1 cellular context compared by ENCODE assay signal in the genomic region with DNA sequence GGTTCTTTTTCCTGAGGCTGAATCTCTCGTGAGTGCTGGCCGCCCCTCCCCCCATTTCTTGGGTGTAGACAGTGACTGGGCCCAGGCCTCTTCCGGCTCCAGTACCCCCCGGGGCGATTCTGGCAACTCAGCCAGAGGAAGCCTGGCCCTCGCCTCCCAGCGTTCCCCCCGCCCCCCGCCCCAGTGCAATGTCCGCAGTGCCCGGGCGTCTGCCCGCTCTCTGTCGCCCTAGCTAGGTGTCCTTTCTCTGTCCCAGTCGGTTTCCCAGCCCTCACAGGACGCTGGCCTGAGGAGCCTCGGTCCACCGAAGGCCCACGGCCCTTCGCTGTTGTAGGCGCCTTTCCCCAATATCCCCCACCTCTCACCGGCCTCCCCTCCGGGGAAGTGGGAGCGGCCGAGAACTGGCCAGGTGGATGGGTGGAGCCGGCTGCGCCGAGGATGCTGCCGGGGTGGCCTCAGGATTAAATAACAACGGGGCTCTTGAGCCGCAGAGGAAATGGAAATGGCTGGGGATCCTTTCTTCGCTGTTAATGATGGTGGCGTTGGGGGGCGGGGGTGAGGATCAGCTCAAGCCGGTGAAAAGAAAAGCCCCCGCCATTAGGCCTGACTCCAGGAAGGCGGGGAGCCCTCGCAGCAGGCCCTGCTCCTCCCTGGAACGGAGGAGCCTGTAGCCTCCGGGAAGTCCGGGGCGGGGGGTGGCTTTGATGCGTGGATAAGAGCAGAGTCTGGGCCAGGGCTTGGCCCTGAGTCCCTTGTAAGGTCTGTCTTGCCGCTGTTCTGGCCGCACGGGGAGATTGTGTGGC.
TF ChIP-seq lines count a peak whose summit lies in the region.

No MANE protein-coding gene starts in this region.

TF ChIP-seq in H1, 55 proteins besides CTCF, POLR2A, EP300 and RAD21 (continued from another document):
- TF ChIP-seq RXRA (IDR thresholded peaks at IDR 0.05; ENCODE audit: insufficient read depth, low read depth, low read length) = no peak
